16 cellular contexts compared by ENCODE assay signal in the genomic region with DNA sequence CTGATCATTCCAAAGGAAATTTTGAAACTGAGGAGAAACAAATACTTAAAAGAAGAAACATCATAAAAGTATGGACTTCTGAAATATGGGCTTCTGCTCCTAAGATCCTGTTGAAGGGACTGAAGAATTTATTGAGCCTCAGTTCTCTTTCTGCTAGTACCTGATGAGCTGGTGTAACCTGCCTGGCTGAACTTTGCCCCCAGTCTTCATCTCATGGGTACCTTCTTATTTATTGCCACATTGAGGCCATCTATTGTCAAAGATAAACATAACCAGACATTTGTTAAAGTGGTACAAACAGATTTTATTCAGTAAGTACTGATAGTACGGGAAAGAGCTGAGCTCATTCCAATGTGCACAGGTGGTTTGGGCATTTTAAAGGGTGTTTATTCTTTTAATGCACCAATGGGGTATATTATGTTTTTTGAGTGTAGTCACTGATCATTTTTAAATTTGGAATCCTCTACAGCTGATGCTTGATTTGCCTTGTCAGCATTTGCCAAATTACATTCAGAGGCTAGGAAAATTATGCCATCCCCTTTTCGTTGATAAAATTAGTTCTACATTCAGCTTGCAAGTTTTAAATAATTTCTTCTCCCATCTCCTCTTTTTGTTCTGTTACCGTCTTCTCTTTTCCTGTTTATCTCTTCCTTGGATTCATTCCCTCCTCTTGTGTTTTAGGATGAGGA.
"Had no signal": no experiment of that assay in that cellular context is flagged by ENCODE, and none has a peak within 500 bp of the region (broad histone marks: within the 10 kb centered on the region; RNA-seq: fewer than 3 reads in every experiment).

No MANE protein-coding gene starts in this region.

- H3K36me3 ChIP-seq: gastrocnemius medialis, heart left ventricle, neutrophil, upper lobe of right lung had no signal

- H3K27me3 Mint-ChIP-seq: activated naive CD8-positive, alpha-beta T cell treated with anti-CD3 and anti-CD28 coated beads, Interleukin-2, amount 50 U/mL, for 24 hours; activated T-helper 17 cell treated with anti-CD3 and anti-CD28 coated beads, Interleukin-2, amount 50 U/mL, for 72 hours had no signal

- DNase-seq: activated CD4-positive, alpha-beta T cell treated with anti-CD3 and anti-CD28 coated beads for 1 hour; activated CD4-positive, alpha-beta T cell treated with anti-CD3 and anti-CD28 coated beads, Interleukin-2, amount 50 U/mL, for 4 hours; activated naive CD4-positive, alpha-beta T cell treated with anti-CD3 and anti-CD28 coated beads for 36 hours; activated naive CD8-positive, alpha-beta T cell treated with anti-CD3 and anti-CD28 coated beads, Interleukin-2, amount 50 U/mL, for 24 hours; activated T-cell treated with anti-CD3 and anti-CD28 coated beads for 4 hours; gastrocnemius medialis; heart left ventricle; left cardiac atrium; midbrain; stimulated activated naive CD8-positive, alpha-beta T cell treated with anti-CD3 and anti-CD28 coated beads, Interleukin-15, Interleukin-2, amounts not matched to agents 100 U/mL and 50 U/mL, for 24 hours; upper lobe of right lung had no signal

- H3K27me3 ChIP-seq: gastrocnemius medialis, heart left ventricle, neutrophil, upper lobe of right lung had no signal

- H3K4me3 ChIP-seq: gastrocnemius medialis, heart left ventricle, skin epidermis, upper lobe of right lung had no signal

- H3K9me3 Mint-ChIP-seq: activated naive CD4-positive, alpha-beta T cell treated with anti-CD3 and anti-CD28 coated beads for 36 hours; activated naive CD8-positive, alpha-beta T cell treated with anti-CD3 and anti-CD28 coated beads, Interleukin-2, amount 50 U/mL, for 24 hours; activated T-helper 17 cell treated with anti-CD3 and anti-CD28 coated beads, Interleukin-2, amount 50 U/mL, for 72 hours had no signal

- ATAC-seq: activated naive CD8-positive, alpha-beta T cell treated with anti-CD3 and anti-CD28 coated beads, Interleukin-2, amount 50 U/mL, for 24 hours; activated T-helper 17 cell treated with anti-CD3 and anti-CD28 coated beads, Interleukin-2, amount 50 U/mL, for 72 hours; gastrocnemius medialis; heart left ventricle; left cardiac atrium; stimulated activated naive CD8-positive, alpha-beta T cell treated with anti-CD3 and anti-CD28 coated beads, Interleukin-15, Interleukin-2, amounts not matched to agents 100 U/mL and 50 U/mL, for 24 hours; upper lobe of right lung had no signal

- H3K9me3 ChIP-seq: gastrocnemius medialis, heart left ventricle, neutrophil, upper lobe of right lung had no signal

- FAIRE-seq: astrocyte, bronchial epithelial cell had no signal

- H3K27ac Mint-ChIP-seq: activated naive CD4-positive, alpha-beta T cell treated with anti-CD3 and anti-CD28 coated beads for 36 hours; activated naive CD8-positive, alpha-beta T cell treated with anti-CD3 and anti-CD28 coated beads, Interleukin-2, amount 50 U/mL, for 24 hours; activated T-helper 17 cell treated with anti-CD3 and anti-CD28 coated beads, Interleukin-2, amount 50 U/mL, for 72 hours had no signal

- H3K27ac ChIP-seq: gastrocnemius medialis, heart left ventricle, neutrophil, skin epidermis, upper lobe of right lung had no signal

- H3K4me3 Mint-ChIP-seq: activated naive CD4-positive, alpha-beta T cell treated with anti-CD3 and anti-CD28 coated beads for 36 hours; activated naive CD8-positive, alpha-beta T cell treated with anti-CD3 and anti-CD28 coated beads, Interleukin-2, amount 50 U/mL, for 24 hours; activated T-helper 17 cell treated with anti-CD3 and anti-CD28 coated beads, Interleukin-2, amount 50 U/mL, for 72 hours had no signal
